33 cellular contexts compared by ENCODE assay signal in genomic region chr6:56959094-56959493, GRCh38. TPM values are rescaled to one million over a fixed set of nuclear protein-coding genes. Genes with fewer than 3 reads are reported as not detected.
A peak's percentile ranks its signal among the peaks of the same experiment; 100 is the strongest.
DNase-seq lines count a peak whose midpoint lies in the region; ATAC-seq, FAIRE-seq and TF ChIP-seq lines count a peak whose summit lies in the region.
"Had no signal": no experiment of that assay in that cellular context is flagged by ENCODE, and none has a peak within 500 bp of the region (broad histone marks: within the 10 kb centered on the region; RNA-seq: fewer than 3 reads in every experiment).

No MANE protein-coding gene starts in this region.

- H3K4me2 ChIP-seq in keratinocyte (ENCODE audit: control insufficient read depth, extremely low read depth, insufficient read depth, low read depth, low read length) = no peak overlapping the region
- H3K4me2 ChIP-seq: BLaER1 treated with 17β-estradiol and CSF1 and Interleukin-3, amounts not matched to agents 10 nM and 100 nM had no signal

- H3K9ac ChIP-seq in keratinocyte (ENCODE audit: control insufficient read depth, extremely low read depth, insufficient read depth, low read length) = no peak overlapping the region
- H3K9ac ChIP-seq: BLaER1 treated with 17β-estradiol and CSF1 and Interleukin-3, amounts not matched to agents 10 nM and 100 nM had no signal

- peak overlapping the region; percentile 67 for H3K4me3 Mint-ChIP-seq in HFFc6
- H3K4me3 Mint-ChIP-seq: activated B cell treated with CpG ODN at 0.5 μM for 24 hours; activated CD8-positive, alpha-beta memory T cell treated with anti-CD3 and anti-CD28 coated beads, Interleukin-2, amount 10 ng/mL, durations not matched to agents 7 days and 5 days; activated T-cell treated with anti-CD3 and anti-CD28 coated beads, Interleukin-2, amount 50 U/mL, for 4 hours; endodermal cell; natural killer cell treated with Interleukin-12 subunit alpha and Interleukin-12 subunit beta and Interleukin-15 and Interleukin-18, amount 100 ng/mL, for 72 hours; stimulated activated naive B cell treated with anti-CD40 and anti-IgM and Interleukin-4, amounts not matched to agents 10 μg/mL and 1 μg/mL and 100 μg/mL, for 72 hours; type B pancreatic cell had no signal

- peaks cover 28% of the 10 kb centered on the region for H3K4me1 ChIP-seq in keratinocyte (ENCODE audit: control insufficient read depth, extremely low read depth, insufficient read depth, low read length)

- H3K4me1 Mint-ChIP-seq in HFFc6 (ENCODE audit: low read depth) = peaks cover 79% of the 10 kb centered on the region

- H3K27me3 ChIP-seq in keratinocyte (ENCODE audit: control insufficient read depth, extremely low read depth, insufficient read depth, low read length) = no peaks in the 10 kb centered on the region
- H3K27me3 ChIP-seq: gastroesophageal sphincter had no signal

- H2AFZ ChIP-seq in keratinocyte (ENCODE audit: control insufficient read depth, low read length) = no peak overlapping the region

- H3K27me3 Mint-ChIP-seq in HFFc6 (ENCODE audit: insufficient read depth) = no peaks in the 10 kb centered on the region

- H3K36me3 Mint-ChIP-seq in HFFc6 (ENCODE audit: low read depth) = no peaks in the 10 kb centered on the region
- H3K36me3 Mint-ChIP-seq: natural killer cell treated with Interleukin-12 subunit alpha and Interleukin-12 subunit beta and Interleukin-15 and Interleukin-18, amount 100 ng/mL, for 72 hours; type B pancreatic cell had no signal

- H3K9me3 ChIP-seq in keratinocyte (ENCODE audit: control insufficient read depth, low read depth, low read length) = no peaks in the 10 kb centered on the region
- H3K9me3 ChIP-seq: BLaER1 treated with 17β-estradiol and CSF1 and Interleukin-3, amounts not matched to agents 10 nM and 100 nM; gastroesophageal sphincter; lower lobe of right lung; mucosa of descending colon had no signal

- H3K4me3 ChIP-seq in keratinocyte (ENCODE audit: control insufficient read depth in 2 of 3, extremely low read depth in 1 of 3, insufficient read depth in 2 of 3, low read depth in 1 of 3, low read length in 3 of 3) = no peak overlapping the region
- H3K4me3 ChIP-seq: BLaER1 treated with 17β-estradiol and CSF1 and Interleukin-3, amounts not matched to agents 10 nM and 100 nM; gastroesophageal sphincter; lower lobe of right lung; mucosa of descending colon; skin epidermis had no signal

- H3K36me3 ChIP-seq in keratinocyte (ENCODE audit: control insufficient read depth in 2 of 2, extremely low read depth in 1 of 2, insufficient read depth in 2 of 2, low read length in 2 of 2) = no peaks in the 10 kb centered on the region
- H3K36me3 ChIP-seq: BLaER1 treated with 17β-estradiol and CSF1 and Interleukin-3, amounts not matched to agents 10 nM and 100 nM; gastroesophageal sphincter; lower lobe of right lung had no signal

- H3K9me1 ChIP-seq in keratinocyte (ENCODE audit: control insufficient read depth, extremely low read depth, insufficient read depth, low read length) = no peaks in the 10 kb centered on the region

- H3K27ac ChIP-seq in keratinocyte (ENCODE audit: control insufficient read depth, insufficient read depth, low read length) = no peak overlapping the region
- H3K27ac ChIP-seq: BLaER1 treated with 17β-estradiol and CSF1 and Interleukin-3, amounts not matched to agents 10 nM and 100 nM; gastroesophageal sphincter; lower lobe of right lung; RWPE1 had no signal

- H4K20me1 ChIP-seq in keratinocyte (ENCODE audit: control insufficient read depth, extremely low read depth, insufficient read depth, low read length) = no peaks in the 10 kb centered on the region
- H4K20me1 ChIP-seq: BLaER1 treated with 17β-estradiol and CSF1 and Interleukin-3, amounts not matched to agents 10 nM and 100 nM had no signal

- dilution Hi-C loops in keratinocyte (cut with MboI; ENCODE audit: extremely low pct_ligation_motif_present, low sequenced_read_pairs) = no loop called here

- ATAC-seq in SK-N-SH treated with all-trans-retinoic acid at 6 μM for 48 hours (peak; percentile 28), GM19035 (IDR thresholded peaks at IDR 0.05; ENCODE audit: unreplicated experiment) (no peak)
- ATAC-seq: activated CD8-positive, alpha-beta memory T cell treated with anti-CD3 and anti-CD28 coated beads, Interleukin-2, amount 10 ng/mL, durations not matched to agents 7 days and 5 days; activated T-cell treated with anti-CD3 and anti-CD28 coated beads, Interleukin-2, amount 50 U/mL, for 4 hours; gastroesophageal sphincter; lower lobe of right lung; mucosa of descending colon; natural killer cell treated with Interleukin-12 subunit alpha and Interleukin-12 subunit beta and Interleukin-15 and Interleukin-18, amount 100 ng/mL, for 72 hours; stimulated activated naive B cell treated with anti-CD40 and anti-IgM and Interleukin-4, amounts not matched to agents 10 μg/mL and 1 μg/mL and 100 μg/mL, for 72 hours had no signal

- no peaks in the 10 kb centered on the region for H3K9me3 Mint-ChIP-seq in HFFc6
- H3K9me3 Mint-ChIP-seq: activated B cell treated with CpG ODN at 0.5 μM for 24 hours; activated T-cell treated with anti-CD3 and anti-CD28 coated beads, Interleukin-2, amount 50 U/mL, for 4 hours; endodermal cell; natural killer cell treated with Interleukin-12 subunit alpha and Interleukin-12 subunit beta and Interleukin-15 and Interleukin-18, amount 100 ng/mL, for 72 hours; stimulated activated naive B cell treated with anti-CD40 and anti-IgM and Interleukin-4, amounts not matched to agents 10 μg/mL and 1 μg/mL and 100 μg/mL, for 72 hours; type B pancreatic cell had no signal

- DNase-seq in Daoy (ENCODE audit: low read depth) (peak; percentile 63), HFFc6 (no peak), keratinocyte (ENCODE audit: low read depth, low spot score) (no peak), putamen (ENCODE audit: low spot score) (no peak), medulla oblongata (ENCODE audit: extremely low spot score) (no peak)
- no peak for DNase-seq in effector CD4-positive, alpha-beta T cell
- DNase-seq: activated B cell treated with CpG ODN at 0.5 μM for 24 hours; activated CD4-positive, alpha-beta T cell treated with anti-CD3 and anti-CD28 coated beads, Interleukin-2, amount 50 U/mL, for 4 hours; activated CD8-positive, alpha-beta memory T cell treated with anti-CD3 and anti-CD28 coated beads, Interleukin-2, amount 10 ng/mL, durations not matched to agents 7 days and 5 days; activated T-cell treated with anti-CD3 and anti-CD28 coated beads, Interleukin-2, amount 50 U/mL, for 4 hours; central memory CD4-positive, alpha-beta T cell; cortex of kidney; DMS153; endodermal cell; kidney glomerular epithelial cell; lower lobe of right lung; mucosa of descending colon; MV-4-11; NCI-H1436; NCI-H2081; NCI-H345; NCI-H774; stimulated activated naive B cell treated with anti-CD40 and anti-IgM and Interleukin-4, amounts not matched to agents 10 μg/mL and 1 μg/mL and 100 μg/mL, for 72 hours; substantia nigra; T-helper 1 cell had no signal

- no peaks in the 10 kb centered on the region for H3K79me2 ChIP-seq in keratinocyte (ENCODE audit: control insufficient read depth, insufficient read depth, low read length)

- peak; percentile 9 for FAIRE-seq in keratinocyte (lab: Jason Lieb, UNC)

- no peak for TF ChIP-seq CTCF in HFFc6 (IDR thresholded peaks at IDR 0.05)
- TF ChIP-seq CTCF in keratinocyte (optimal IDR thresholded peaks at IDR 0.05 in 1 of 3, IDR thresholded peaks at IDR 0.05 in 1 of 3, conservative IDR thresholded peaks at IDR 0.05 in 1 of 3; ENCODE audit: extremely low read depth in 1 of 3, insufficient read depth in 2 of 3, low read length in 3 of 3) = no peak

- peak overlapping the region; percentile 88 for H3K27ac Mint-ChIP-seq in HFFc6
- H3K27ac Mint-ChIP-seq: activated B cell treated with CpG ODN at 0.5 μM for 24 hours; activated CD8-positive, alpha-beta memory T cell treated with anti-CD3 and anti-CD28 coated beads, Interleukin-2, amount 10 ng/mL, durations not matched to agents 7 days and 5 days; endodermal cell; natural killer cell treated with Interleukin-12 subunit alpha and Interleukin-12 subunit beta and Interleukin-15 and Interleukin-18, amount 100 ng/mL, for 72 hours; stimulated activated naive B cell treated with anti-CD40 and anti-IgM and Interleukin-4, amounts not matched to agents 10 μg/mL and 1 μg/mL and 100 μg/mL, for 72 hours; type B pancreatic cell had no signal

TF ChIP-seq in SK-N-SH treated with all-trans-retinoic acid at 6 μM for 48 hours, 23 proteins besides CTCF, POLR2A, EP300 and RAD21 (continues in another document):
- no peak for TF ChIP-seq CREB5 (CRISPR knock-in tag; IDR thresholded peaks at IDR 0.05; ENCODE audit: low read depth)
- peak; percentile 88 for TF ChIP-seq ISL1 (CRISPR knock-in tag; IDR thresholded peaks at IDR 0.05)

RNA-seq across cellular contexts. Expression of gene BEND6, which starts 4.2 kb away (rescaled TPM):
- total RNA-seq in Daoy (2014; rRNA removed; shearing (Covaris generic)) = 8.1 and 9.0 TPM in 2 replicates
- 10 to 100 TPM in 3 of 6 experiments, 1 to 10 TPM in 3; 9.4 to 11.0 (median 10.0) TPM for total RNA-seq in HFFc6 (2021; fragmentation: NEBNext Ultra II Directional; extraction: Animal tissue kit (Norgen Biotek cat#: 25700))
- polyA plus RNA-seq in keratinocyte = 0.77 to 1.0 TPM (median 0.77 TPM) in 3 replicates
- polyA plus RNA-seq in keratinocyte (2011; ENCODE audit: low read depth) = 2.3 TPM
- polyA plus RNA-seq in keratinocyte (2011; cell fraction: cytosol; rRNA removed) = 0.48 and 0.86 TPM in 2 replicates
- 0.22 and 0.27 TPM in 2 replicates for polyA plus RNA-seq in keratinocyte (2011; cell fraction: nucleus; rRNA removed)
- 0.91 and 1.2 TPM in 2 replicates for polyA plus RNA-seq in keratinocyte (2012; ENCODE audit: low replicate concordance)
- polyA minus RNA-seq in keratinocyte = 0.51 to 0.89 TPM in 2 of 3 replicates, not detected in the other
- not detected for polyA minus RNA-seq in keratinocyte (2011; cell fraction: cytosol; rRNA and poly(A)+ RNA removed)
- polyA minus RNA-seq in keratinocyte (2011; cell fraction: nucleus; rRNA and poly(A)+ RNA removed) = not detected in 2 replicates
- total RNA-seq: activated B cell treated with CpG ODN at 0.5 μM for 24 hours; activated CD8-positive, alpha-beta memory T cell treated with anti-CD3 and anti-CD28 coated beads, Interleukin-2, amount 10 ng/mL, durations not matched to agents 7 days and 5 days had no signal
